17 cellular contexts compared by ENCODE assay signal in genomic region chr2:238921681-238922319, GRCh38.
"Had no signal": no experiment of that assay in that cellular context is flagged by ENCODE, and none has a peak within 500 bp of the region (broad histone marks: within the 10 kb centered on the region; RNA-seq: fewer than 3 reads in every experiment).

No MANE protein-coding gene starts in this region.

- H3K9me3 ChIP-seq: gastrocnemius medialis had no signal

- H3K36me3 ChIP-seq: gastrocnemius medialis had no signal

- H2AFZ ChIP-seq: hepatocyte, parathyroid adenoma had no signal

- H3K9ac ChIP-seq: parathyroid adenoma had no signal

- H3K4me3 ChIP-seq: gastrocnemius medialis, hepatocyte, lung had no signal

- DNase-seq: activated CD4-positive, alpha-beta T cell treated with anti-CD3 and anti-CD28 coated beads for 4 hours; activated CD4-positive, alpha-beta T cell treated with anti-CD3 and anti-CD28 coated beads, Interleukin-2, amount 50 U/mL, for 48 hours; activated CD8-positive, alpha-beta memory T cell treated with anti-CD3 and anti-CD28 coated beads for 24 hours; activated gamma-delta T cell; activated naive CD8-positive, alpha-beta T cell treated with anti-CD3 and anti-CD28 coated beads, Interleukin-2, amount 50 U/mL, for 24 hours; amygdala; effector CD8-positive, alpha-beta T cell; gastrocnemius medialis; glutamatergic neuron; right cardiac atrium; stimulated activated CD4-positive, alpha-beta T cell treated with anti-CD3 and anti-CD28 coated beads, Interleukin-12 subunit alpha, Interleukin-12 subunit beta, amount 100 ng/mL, for 4 hours; stimulated activated CD4-positive, alpha-beta T cell treated with anti-CD3 and anti-CD28 coated beads, Interleukin-4, amount 100 ng/mL, for 24 hours had no signal

- H3K4me1 ChIP-seq: gastrocnemius medialis, parathyroid adenoma had no signal

- ATAC-seq: gastrocnemius medialis; right cardiac atrium; stimulated activated effector memory CD8-positive, alpha-beta T cell treated with anti-CD3 and anti-CD28 coated beads, Interleukin-12 subunit alpha, Interleukin-12 subunit beta, amount 100 ng/mL, for 72 hours had no signal

- H3K27ac ChIP-seq: gastrocnemius medialis, hepatocyte, parathyroid adenoma, VCaP had no signal

- H3K27me3 ChIP-seq: hepatocyte had no signal

- H3K4me2 ChIP-seq: hepatocyte had no signal
